8 cellular contexts compared by ENCODE assay signal in the genomic region with DNA sequence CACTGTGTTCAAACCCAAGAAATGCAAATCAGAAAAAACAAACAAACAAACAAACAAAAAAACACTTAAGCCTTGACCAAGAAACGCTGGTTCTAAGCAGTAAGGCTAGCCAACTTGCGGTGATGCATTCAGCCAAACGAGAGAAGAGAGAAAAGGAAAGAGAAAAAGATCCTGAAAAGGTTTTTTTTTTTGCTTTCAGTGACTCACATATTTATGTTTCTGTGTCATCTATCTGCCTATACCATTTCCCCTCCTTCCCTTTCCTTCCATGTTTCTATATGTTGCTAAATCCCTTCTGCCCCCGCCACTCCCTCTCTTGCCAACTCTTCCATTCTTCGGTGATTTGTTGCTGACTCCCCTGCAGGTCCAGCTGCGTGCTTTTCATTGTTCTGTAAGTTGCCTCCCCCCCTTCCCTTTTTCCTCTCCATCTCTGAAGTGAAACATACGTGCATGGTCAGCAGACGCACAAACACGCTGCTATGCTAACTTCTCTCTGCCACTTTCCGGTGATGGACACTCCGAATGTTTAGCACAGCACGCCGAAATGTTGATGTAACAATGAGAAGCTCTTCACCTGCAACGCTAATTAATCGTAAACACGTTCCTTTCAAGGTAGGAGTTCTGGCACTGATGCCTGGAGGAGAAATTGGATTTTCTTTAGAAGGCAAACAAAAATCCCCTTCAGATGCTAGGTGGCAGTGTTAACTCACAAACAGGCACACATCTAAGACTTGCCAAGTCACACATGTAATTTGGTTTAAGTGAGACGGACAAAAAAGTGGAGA.
DNase-seq lines count a peak whose midpoint lies in the region; ATAC-seq lines count a peak whose summit lies in the region.

No MANE protein-coding gene starts in this region.

- no peaks in the 10 kb centered on the region for H3K79me1 ChIP-seq in mesendoderm (ENCODE audit: low read length)

- H2BK5ac ChIP-seq in mesendoderm (ENCODE audit: low read length) = no peak overlapping the region

- no peak overlapping the region for H3K23ac ChIP-seq in mesendoderm (ENCODE audit: low read length)

- H4K8ac ChIP-seq in mesendoderm (ENCODE audit: low read depth, low read length) = no peak overlapping the region

- H3K4me2 ChIP-seq in mesendoderm (ENCODE audit: low read length) = peak overlapping the region; percentile 56

- peak; percentile 47 for DNase-seq in G401 (ENCODE audit: low spot score)
- DNase-seq in NCI-H510A treated with DMSO at 0.1 percent for 48 hours (lab: John Stamatoyannopoulos, UW) = peak; percentile 53
- peak; percentile 49 for DNase-seq in dermis blood vessel endothelial cell
- peak; percentile 80 for DNase-seq in mesendoderm
- no peak for DNase-seq in GOT3 (lab: John Stamatoyannopoulos, UW)
- DNase-seq in activated effector memory CD4-positive, alpha-beta T cell treated with anti-CD3 and anti-CD28 coated beads, Interleukin-2, amount 50 U/mL, for 16 hours = no peak

- H3K9ac ChIP-seq in mesendoderm (ENCODE audit: low read length) = peak overlapping the region; percentile 9

- no peak overlapping the region for H2BK15ac ChIP-seq in mesendoderm (replicated peaks; ENCODE audit: low read depth)

- no peak overlapping the region for H3K27ac ChIP-seq in mesendoderm (ENCODE audit: low read depth, low read length)

- no peak overlapping the region for H2AK5ac ChIP-seq in mesendoderm (ENCODE audit: low read length)

- ATAC-seq in HG02885 (IDR thresholded peaks at IDR 0.05; ENCODE audit: poor library complexity, unreplicated experiment) = peak; percentile 80
- no peak for ATAC-seq in GM19452 (IDR thresholded peaks at IDR 0.05; ENCODE audit: unreplicated experiment)

- in situ Hi-C loops in G401 (cut with HindIII; ENCODE audit: low sequenced_read_pairs) = no loop called here

- H3K4me3 ChIP-seq in mesendoderm (ENCODE audit: low read length) = peak overlapping the region; percentile 17

- no peaks in the 10 kb centered on the region for H3K79me2 ChIP-seq in mesendoderm (ENCODE audit: control insufficient read depth, insufficient read depth, low read length)

- H3K36me3 ChIP-seq in mesendoderm (ENCODE audit: control insufficient read depth, insufficient read depth, low read length) = no peaks in the 10 kb centered on the region

- H4K5ac ChIP-seq in mesendoderm (ENCODE audit: low read length) = no peak overlapping the region

- H3K4ac ChIP-seq in mesendoderm (ENCODE audit: low read depth, low read length) = no peak overlapping the region

- no peaks in the 10 kb centered on the region for H3K4me1 ChIP-seq in mesendoderm (ENCODE audit: control insufficient read depth, low read depth, low read length)

- H2BK120ac ChIP-seq in mesendoderm (ENCODE audit: low read depth, low read length) = no peak overlapping the region

- H3K18ac ChIP-seq in mesendoderm (ENCODE audit: low read length) = no peak overlapping the region

- no peaks in the 10 kb centered on the region for H3K27me3 ChIP-seq in mesendoderm (ENCODE audit: insufficient read depth, low read length, poor library complexity)

- WGBS in mesendoderm (ENCODE audit: extremely low coverage, insufficient coverage, low lambda C conversion rate) = no CpG with 5 or more reads among the region's 17 CpGs

- no peak overlapping the region for H3K56ac ChIP-seq in mesendoderm (ENCODE audit: low read length)

Comparison
In these comparisons a context has a peak if more than half of its experiments do, and no peak if none do; other contexts are left out.
1. DNase-seq: peak in G401 (single experiment), NCI-H510A treated with DMSO at 0.1 percent for 48 hours (single experiment), dermis blood vessel endothelial cell (single experiment) and mesendoderm (single experiment); none in GOT3 (single experiment) and activated effector memory CD4-positive, alpha-beta T cell treated with anti-CD3 and anti-CD28 coated beads, Interleukin-2, amount 50 U/mL, for 16 hours (single experiment).